ENCODE assay signal across 9 cellular contexts in genomic region chr14:70955543-70956480, GRCh38. TPM values are rescaled to one million over a fixed set of nuclear protein-coding genes. Genes with fewer than 3 reads are reported as not detected.
DNase-seq lines count a peak whose midpoint lies in the region; ATAC-seq and TF ChIP-seq lines count a peak whose summit lies in the region.
"Had no signal": no experiment of that assay in that cellular context is flagged by ENCODE, and none has a peak within 500 bp of the region (broad histone marks: within the 10 kb centered on the region; RNA-seq: fewer than 3 reads in every experiment).

No MANE protein-coding gene starts in this region.

- H3K27me3 ChIP-seq in fibroblast of lung (ENCODE audit: control insufficient read depth, insufficient read depth, low read length) = no peaks in the 10 kb centered on the region

- H3K9ac ChIP-seq in fibroblast of lung (ENCODE audit: insufficient read depth, low read length) = no peak overlapping the region

- peaks cover 11% of the 10 kb centered on the region for H3K36me3 Mint-ChIP-seq in activated CD4-positive, alpha-beta T cell treated with anti-CD3 and anti-CD28 coated beads for 36 hours (ENCODE audit: low read depth)

- POLR2A ChIA-PET in activated CD4-positive, alpha-beta T cell treated with anti-CD3 and anti-CD28 coated beads for 36 hours (lab: Charles Lee) = no interaction called here

- no peaks in the 10 kb centered on the region for H3K9me3 Mint-ChIP-seq in activated CD4-positive, alpha-beta T cell treated with anti-CD3 and anti-CD28 coated beads for 36 hours (ENCODE audit: low read depth)

- H3K27me3 Mint-ChIP-seq in activated CD4-positive, alpha-beta T cell treated with anti-CD3 and anti-CD28 coated beads for 36 hours = no peaks in the 10 kb centered on the region

- H3K4me3 ChIP-seq in fibroblast of lung (replicated peaks in 1 of 4; ENCODE audit: control extremely low read depth in 1 of 4, insufficient read depth in 1 of 4, low read depth in 3 of 4, low read length in 4 of 4) = no peak overlapping the region
- H3K4me3 ChIP-seq: skin epidermis had no signal

- TF ChIP-seq CTCF in fibroblast of lung (conservative IDR thresholded peaks at IDR 0.05 in 1 of 2, IDR thresholded peaks at IDR 0.05 in 1 of 2; ENCODE audit: low read depth in 1 of 2, low read length in 2 of 2) = peak; percentile 70 to 76

- no peaks in the 10 kb centered on the region for H3K4me1 ChIP-seq in fibroblast of lung (ENCODE audit: control insufficient read depth, extremely low read depth, insufficient read depth, low read length)

- no peak overlapping the region for H3K4me2 ChIP-seq in fibroblast of lung (ENCODE audit: extremely low read depth, insufficient read depth, low read length)

- H3K4me1 Mint-ChIP-seq in activated CD4-positive, alpha-beta T cell treated with anti-CD3 and anti-CD28 coated beads for 36 hours = peaks cover 37% of the 10 kb centered on the region

- H3K27ac Mint-ChIP-seq in activated CD4-positive, alpha-beta T cell treated with anti-CD3 and anti-CD28 coated beads for 36 hours = no peak overlapping the region

- no peak overlapping the region for H2AFZ ChIP-seq in fibroblast of lung (ENCODE audit: low read length)

- no peaks in the 10 kb centered on the region for H4K20me1 ChIP-seq in fibroblast of lung (ENCODE audit: control insufficient read depth, extremely low read depth, insufficient read depth, low read length)

- H3K9me3 ChIP-seq in fibroblast of lung (ENCODE audit: control insufficient read depth, insufficient read depth, low read depth, low read length) = no peaks in the 10 kb centered on the region

- DNase-seq in DMS114 treated with DMSO at 0.1 percent for 48 hours (lab: John Stamatoyannopoulos, UW; ENCODE audit: unreplicated experiment) (peak; percentile 7), HT1080 (ENCODE audit: low read depth) (peak; percentile 36), fibroblast of lung (ENCODE audit: low read depth in 2 of 2) (peak in 1 of 2 donors; percentile 51), ecto neural progenitor cell (ENCODE audit: low spot score) (no peak), NCI-H1436 treated with DMSO at 0.1 percent for 48 hours (lab: John Stamatoyannopoulos, UW) (no peak), COLO668 (lab: John Stamatoyannopoulos, UW; ENCODE audit: unreplicated experiment) (no peak)
- peak; percentile 59 for DNase-seq in activated CD4-positive, alpha-beta T cell treated with anti-CD3 and anti-CD28 coated beads for 36 hours
- DNase-seq in stimulated activated CD4-positive, alpha-beta T cell treated with anti-CD3 and anti-CD28 coated beads, Interleukin-2, amount 100 ng/mL, for 4 hours (ENCODE audit: low read depth) = peak; percentile 24

- CTCF ChIA-PET in activated CD4-positive, alpha-beta T cell treated with anti-CD3 and anti-CD28 coated beads for 36 hours (lab: Charles Lee) = interaction anchor here (0.6 to 5.6 kb wide), 12 partner anchors 12 to 167 kb away, joined by 3 to 67 read pairs (median 6); partner anchors contain the start of gene PCNX1

- H3K27ac ChIP-seq in fibroblast of lung (ENCODE audit: insufficient read depth, low read length) = no peak overlapping the region

- no peaks in the 10 kb centered on the region for H3K79me2 ChIP-seq in fibroblast of lung (ENCODE audit: control insufficient read depth, insufficient read depth, low read length)

- H3K4me3 Mint-ChIP-seq in activated CD4-positive, alpha-beta T cell treated with anti-CD3 and anti-CD28 coated beads for 36 hours = no peak overlapping the region

- ATAC-seq in activated CD4-positive, alpha-beta T cell treated with anti-CD3 and anti-CD28 coated beads for 36 hours = peak; percentile 71

- H3K36me3 ChIP-seq in fibroblast of lung (ENCODE audit: control insufficient read depth, insufficient read depth, low read length) = no peaks in the 10 kb centered on the region

- intact Hi-C loops in activated CD4-positive, alpha-beta T cell treated with anti-CD3 and anti-CD28 coated beads for 36 hours (cut with DNase I, micrococcal nuclease) = loop anchor here (1.0 to 2.0 kb wide), 3 partner anchors 47 to 139 kb away; partner anchors contain the start of gene PCNX1 (in 1 of the 2)

RNA-seq across cellular contexts. Expression of gene PCNX1, which starts 48.6 kb away (rescaled TPM):
- total RNA-seq in HT1080 (2014; rRNA removed; shearing (Covaris generic)) = 27.7 and 28.4 TPM in 2 replicates
- 13.7 and 19.1 TPM in 2 replicates for polyA plus RNA-seq in HT1080 (2015; cell fraction: cytosol; rRNA removed)
- 35.7 and 41.1 TPM in 2 replicates for polyA plus RNA-seq in HT1080 (2015; cell fraction: nucleus; rRNA removed)
- 10 to 100 TPM; 38.4 to 57.9 TPM for total RNA-seq in activated CD4-positive, alpha-beta T cell treated with anti-CD3 and anti-CD28 coated beads for 36 hours
- total RNA-seq in fibroblast of lung = 57.8 and 69.4 TPM in 2 replicates
- 33.0 and 35.7 TPM in 2 replicates for polyA plus RNA-seq in fibroblast of lung
- polyA plus RNA-seq in fibroblast of lung (2012) = 11.4 and 14.8 TPM in 2 replicates
- 83.2 and 120 TPM in 2 replicates for polyA minus RNA-seq in fibroblast of lung (ENCODE audit: low replicate concordance)

Comparison
In these comparisons a context has a peak if more than half of its experiments do, and no peak if none do; other contexts are left out.
1. DNase-seq: peak in DMS114 treated with DMSO at 0.1 percent for 48 hours (single experiment), HT1080 (single experiment), activated CD4-positive, alpha-beta T cell treated with anti-CD3 and anti-CD28 coated beads for 36 hours (single experiment) and stimulated activated CD4-positive, alpha-beta T cell treated with anti-CD3 and anti-CD28 coated beads, Interleukin-2, amount 100 ng/mL, for 4 hours (single experiment); none in ecto neural progenitor cell (single experiment), NCI-H1436 treated with DMSO at 0.1 percent for 48 hours (single experiment) and COLO668 (single experiment).